8 cellular contexts compared by ENCODE assay signal in the genomic region with DNA sequence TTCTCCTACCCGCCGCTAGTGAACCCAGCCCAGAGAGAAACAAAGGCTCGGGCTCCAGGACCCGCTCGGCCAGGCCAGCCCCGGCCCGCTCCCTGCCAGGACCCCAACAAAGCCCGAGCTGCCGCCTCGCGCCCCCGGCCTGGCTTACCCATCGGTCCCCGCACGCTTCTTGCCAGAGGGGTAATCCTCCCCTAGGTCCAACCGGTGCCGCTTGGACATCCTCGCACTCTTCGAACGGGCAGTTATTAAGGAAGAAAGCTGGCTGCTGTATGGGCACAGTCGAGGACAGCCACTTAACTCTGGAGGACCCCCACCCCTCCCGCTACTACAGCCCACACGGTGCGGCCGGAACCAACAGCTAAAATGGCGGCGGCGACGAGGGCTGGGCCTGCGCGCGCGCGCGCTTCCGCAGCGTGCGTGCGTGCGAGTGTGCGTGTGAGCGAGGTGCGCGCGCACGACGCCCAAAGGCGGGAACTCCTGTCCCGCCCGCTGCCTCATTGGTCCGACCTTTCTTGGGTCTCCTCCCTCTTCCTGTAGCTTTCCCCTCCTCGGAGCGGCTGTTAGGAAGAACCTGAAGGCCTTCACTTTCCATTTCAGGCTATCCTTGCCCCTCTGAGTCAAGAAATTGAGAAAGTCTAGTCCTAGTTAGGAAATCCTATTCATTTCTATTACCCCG. TPM values are rescaled to one million over a fixed set of nuclear protein-coding genes. Genes with fewer than 3 reads are reported as not detected.
DNase-seq lines count a peak whose midpoint lies in the region; ATAC-seq and TF ChIP-seq lines count a peak whose summit lies in the region.

A gene (minus strand): TSS at position 380 of the 676 bp plus-strand sequence. CDS start 161 bp downstream, at position 219.

- no peaks in the 10 kb centered on the region for H3K9me3 ChIP-seq in PC-3 (ENCODE audit: low read length)
- no peaks in the 10 kb centered on the region for H3K9me3 ChIP-seq in mucosa of descending colon

- H3K27me3 ChIP-seq in PC-3 (ENCODE audit: low read length), result no peaks in the 10 kb centered on the region

- TF ChIP-seq RAD21 in Ishikawa (IDR thresholded peaks at IDR 0.05; ENCODE audit: low read depth), result no peak

- CTCF ChIA-PET in PC-3 (lab: Charles Lee), result no interaction called here

- peaks cover 17% of the 10 kb centered on the region for H3K36me3 ChIP-seq in PC-3 (ENCODE audit: low read depth, low read length)
- no peaks in the 10 kb centered on the region for H3K36me3 ChIP-seq in mucosa of descending colon (ENCODE audit: low read depth)

- H3F3A ChIP-seq in PC-3 (ENCODE audit: low read length, unreplicated experiment), result no peaks in the 10 kb centered on the region

- H3K9me2 ChIP-seq in PC-3 (replicated peaks; ENCODE audit: low read length), result no peaks in the 10 kb centered on the region

- peak within 1 kb of the TSS; percentile 100 for H3K4me2 ChIP-seq in PC-3 (ENCODE audit: low read length)

- H4K20me1 ChIP-seq in PC-3 (ENCODE audit: low read length), result peaks cover 38% of the 10 kb centered on the region

- H3K4me3 ChIP-seq in PC-3 (ENCODE audit: low read length) (peak within 1 kb of the TSS; percentile 90), mucosa of descending colon (peak within 1 kb of the TSS; percentile 100)

- ATAC-seq in GM21576 (IDR thresholded peaks at IDR 0.05; ENCODE audit: unreplicated experiment) (peak; percentile 84), PC-3 (peak; percentile 91), mucosa of descending colon (peak; percentile 96)

- BruUV-seq in PC-3 (replicated peaks; lab: Mats Ljungman, UMichigan), result no TSS peak

- TF ChIP-seq CTCF in PC-3 (conservative IDR thresholded peaks at IDR 0.05; ENCODE audit: low read depth, low read length) (no peak), mucosa of descending colon (IDR thresholded peaks at IDR 0.05) (no peak)

- TF ChIP-seq EP300 in Ishikawa (IDR thresholded peaks at IDR 0.05; ENCODE audit: borderline replicate concordance), result no peak

- peaks cover 52% of the 10 kb centered on the region for H3K79me2 ChIP-seq in PC-3 (ENCODE audit: low read length)

- peak; percentile 77 for DNase-seq in DMS153 (lab: John Stamatoyannopoulos, UW)
- DNase-seq in PC-3, result peak; percentile 91
- peak; percentile 92 for DNase-seq in activated T-cell treated with anti-CD3 and anti-CD28 coated beads, Interleukin-2, amount 50 U/mL, for 1 hour
- peak; percentile 89 for DNase-seq in epithelial cell of prostate (ENCODE audit: low read depth, low spot score)
- DNase-seq in mucosa of descending colon, result peak; percentile 95 to 97 (median 97)
- peak; percentile 88 for DNase-seq in stimulated activated CD8-positive, alpha-beta memory T cell treated with anti-CD3 and anti-CD28 coated beads, Interleukin-4, amount 100 ng/mL, for 24 hours (ENCODE audit: low read depth)

- intact Hi-C loops in PC-3 (cut with micrococcal nuclease), result loop anchor here (5.0 to 10.0 kb wide), 2 partner anchors 73 to 390 kb away; no protein-coding TSS in a partner anchor
- intact Hi-C loops in mucosa of descending colon (cut with DNase I, micrococcal nuclease), result loop anchor here in 1 of 2 donors (10.0 kb wide), 1 partner anchor 100 kb away; no protein-coding TSS in a partner anchor

- peak within 1 kb of the TSS; percentile 78 for H2AFZ ChIP-seq in PC-3 (ENCODE audit: low read length)

- H3K4me1 ChIP-seq in PC-3 (ENCODE audit: insufficient read depth, low read length) (peaks cover 13% of the 10 kb centered on the region; the same call in 1 of the 2 replicates), mucosa of descending colon (ENCODE audit: low read depth) (peaks cover 28% of the 10 kb centered on the region)

- POLR2A ChIA-PET in PC-3 (lab: Charles Lee; ENCODE audit: unreplicated experiment), result interaction anchor here (0.7 to 1.0 kb wide), 3 partner anchors 11 to 214 kb away, joined by 3 to 5 read pairs (median 3); no protein-coding TSS in a partner anchor

- H3K9ac ChIP-seq in PC-3 (ENCODE audit: low read length), result peak within 1 kb of the TSS; percentile 100

- H3K27ac ChIP-seq in PC-3 (ENCODE audit: low read length) (peak within 1 kb of the TSS; percentile 90), epithelial cell of prostate (peak within 1 kb of the TSS; percentile 92)

TF ChIP-seq in Ishikawa, 13 proteins besides CTCF, POLR2A, EP300 and RAD21:
- TF ChIP-seq ZBTB7A (IDR thresholded peaks at IDR 0.05; ENCODE audit: low read depth) (no peak), TAF1 (IDR thresholded peaks at IDR 0.05; ENCODE audit: low read depth) (peak; percentile 90), NFIC (IDR thresholded peaks at IDR 0.05) (no peak), TEAD4 (IDR thresholded peaks at IDR 0.05) (peak; percentile 48; the same call in 1 of the 2 replicates), CEBPB (IDR thresholded peaks at IDR 0.05) (no peak), YY1 (IDR thresholded peaks at IDR 0.05; ENCODE audit: low read depth) (peak; percentile 94), CREB1 (IDR thresholded peaks at IDR 0.05; ENCODE audit: low read depth) (no peak), EGR1 (IDR thresholded peaks at IDR 0.05) (peak; percentile 19; the same call in 1 of the 2 replicates), FOXM1 (IDR thresholded peaks at IDR 0.05; ENCODE audit: borderline replicate concordance, low read depth) (no peak)
- TF ChIP-seq, protein P1, sequence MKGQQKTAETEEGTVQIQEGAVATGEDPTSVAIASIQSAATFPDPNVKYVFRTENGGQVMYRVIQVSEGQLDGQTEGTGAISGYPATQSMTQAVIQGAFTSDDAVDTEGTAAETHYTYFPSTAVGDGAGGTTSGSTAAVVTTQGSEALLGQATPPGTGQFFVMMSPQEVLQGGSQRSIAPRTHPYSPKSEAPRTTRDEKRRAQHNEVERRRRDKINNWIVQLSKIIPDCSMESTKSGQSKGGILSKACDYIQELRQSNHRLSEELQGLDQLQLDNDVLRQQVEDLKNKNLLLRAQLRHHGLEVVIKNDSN (IDR thresholded peaks at IDR 0.05), result no peak
- TF ChIP-seq, protein P2, sequence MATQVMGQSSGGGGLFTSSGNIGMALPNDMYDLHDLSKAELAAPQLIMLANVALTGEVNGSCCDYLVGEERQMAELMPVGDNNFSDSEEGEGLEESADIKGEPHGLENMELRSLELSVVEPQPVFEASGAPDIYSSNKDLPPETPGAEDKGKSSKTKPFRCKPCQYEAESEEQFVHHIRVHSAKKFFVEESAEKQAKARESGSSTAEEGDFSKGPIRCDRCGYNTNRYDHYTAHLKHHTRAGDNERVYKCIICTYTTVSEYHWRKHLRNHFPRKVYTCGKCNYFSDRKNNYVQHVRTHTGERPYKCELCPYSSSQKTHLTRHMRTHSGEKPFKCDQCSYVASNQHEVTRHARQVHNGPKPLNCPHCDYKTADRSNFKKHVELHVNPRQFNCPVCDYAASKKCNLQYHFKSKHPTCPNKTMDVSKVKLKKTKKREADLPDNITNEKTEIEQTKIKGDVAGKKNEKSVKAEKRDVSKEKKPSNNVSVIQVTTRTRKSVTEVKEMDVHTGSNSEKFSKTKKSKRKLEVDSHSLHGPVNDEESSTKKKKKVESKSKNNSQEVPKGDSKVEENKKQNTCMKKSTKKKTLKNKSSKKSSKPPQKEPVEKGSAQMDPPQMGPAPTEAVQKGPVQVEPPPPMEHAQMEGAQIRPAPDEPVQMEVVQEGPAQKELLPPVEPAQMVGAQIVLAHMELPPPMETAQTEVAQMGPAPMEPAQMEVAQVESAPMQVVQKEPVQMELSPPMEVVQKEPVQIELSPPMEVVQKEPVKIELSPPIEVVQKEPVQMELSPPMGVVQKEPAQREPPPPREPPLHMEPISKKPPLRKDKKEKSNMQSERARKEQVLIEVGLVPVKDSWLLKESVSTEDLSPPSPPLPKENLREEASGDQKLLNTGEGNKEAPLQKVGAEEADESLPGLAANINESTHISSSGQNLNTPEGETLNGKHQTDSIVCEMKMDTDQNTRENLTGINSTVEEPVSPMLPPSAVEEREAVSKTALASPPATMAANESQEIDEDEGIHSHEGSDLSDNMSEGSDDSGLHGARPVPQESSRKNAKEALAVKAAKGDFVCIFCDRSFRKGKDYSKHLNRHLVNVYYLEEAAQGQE (IDR thresholded peaks at IDR 0.05; ENCODE audit: low read depth), result no peak
- TF ChIP-seq, protein P3, sequence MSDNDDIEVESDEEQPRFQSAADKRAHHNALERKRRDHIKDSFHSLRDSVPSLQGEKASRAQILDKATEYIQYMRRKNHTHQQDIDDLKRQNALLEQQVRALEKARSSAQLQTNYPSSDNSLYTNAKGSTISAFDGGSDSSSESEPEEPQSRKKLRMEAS (IDR thresholded peaks at IDR 0.05), result peak; percentile 90

RNA-seq across cellular contexts. Expression of the gene that starts here (rescaled TPM):
- 201 and 229 TPM in 2 replicates for total RNA-seq in PC-3 (2014; rRNA removed)
- 100 to 1,000 TPM; 118 to 136 (median 135) TPM for total RNA-seq in mucosa of descending colon

Comparison
In these comparisons a context has a peak if more than half of its experiments do, and no peak if none do; other contexts are left out.
1. Peak in every context shown above with its lines: DNase-seq, ATAC-seq, H3K4me3 ChIP-seq and H3K27ac ChIP-seq.